Comparison of ENCODE assay signal across 9 cellular contexts in the genomic region with DNA sequence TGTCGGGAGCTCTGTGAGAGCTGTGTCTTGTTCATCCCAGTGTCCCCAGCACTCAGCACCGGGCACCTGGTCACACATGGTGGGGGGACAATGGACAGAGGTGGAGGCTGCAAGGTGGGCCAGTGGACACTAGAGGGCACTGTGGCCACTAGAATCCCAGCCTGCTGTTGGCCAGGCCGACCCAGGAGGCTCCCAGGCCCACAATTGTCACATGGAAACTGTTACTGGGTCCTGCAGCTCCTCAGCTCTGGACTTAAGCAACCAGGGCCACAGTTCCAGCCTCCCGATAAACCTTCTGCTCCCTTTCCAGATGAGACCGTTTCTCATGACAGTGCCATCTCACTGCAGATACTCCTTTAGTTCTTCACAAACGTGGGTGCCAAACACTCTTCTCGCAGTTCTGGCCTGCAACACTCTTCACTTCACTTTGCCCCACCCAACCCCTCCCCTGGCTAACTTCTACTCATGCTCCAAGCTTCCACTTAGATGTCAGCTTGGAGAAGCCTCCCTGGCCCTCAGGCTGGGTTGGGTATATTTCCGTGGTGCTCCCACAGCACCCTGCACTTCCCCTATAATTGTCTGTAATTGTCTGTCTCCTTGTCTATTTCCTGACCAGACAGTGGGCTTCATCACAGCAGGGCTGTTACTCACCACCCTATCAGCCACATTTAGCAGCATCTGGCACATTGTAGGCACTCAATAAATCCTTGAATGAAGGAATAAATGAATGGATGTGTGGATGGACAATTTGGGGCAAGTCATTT. TPM values are rescaled to one million over a fixed set of nuclear protein-coding genes. Genes with fewer than 3 reads are reported as not detected.
DNase-seq lines count a peak whose midpoint lies in the region; ATAC-seq and TF ChIP-seq lines count a peak whose summit lies in the region.
"Had no signal": no experiment of that assay in that cellular context is flagged by ENCODE, and none has a peak within 500 bp of the region (broad histone marks: within the 10 kb centered on the region; RNA-seq: fewer than 3 reads in every experiment).

No MANE protein-coding gene starts in this region.

- H3K9me3 ChIP-seq in RWPE2 (ENCODE audit: severe bottlenecking) (no peaks in the 10 kb centered on the region), cardiac muscle cell (ENCODE audit: low read depth) (no peaks in the 10 kb centered on the region), psoas muscle (no peaks in the 10 kb centered on the region)

- H3K4me1 ChIP-seq in RWPE2 (ENCODE audit: insufficient read depth, poor library complexity, severe bottlenecking) (peaks cover 11% of the 10 kb centered on the region), cardiac muscle cell (ENCODE audit: low read depth) (peaks cover 7% of the 10 kb centered on the region), psoas muscle (peaks cover 19% of the 10 kb centered on the region)

- H3K36me3 Mint-ChIP-seq in activated naive CD4-positive, alpha-beta T cell treated with anti-CD3 and anti-CD28 coated beads, Interleukin-2, amount 50 U/mL, for 72 hours: no peaks in the 10 kb centered on the region

- intact Hi-C loops in psoas muscle (cut with DNase I): loop anchor here (5.0 to 10.0 kb wide), 3 partner anchors 47 to 203 kb away; partner anchors contain the start of genes HSD17B10 (in 1 of the 2) and TSPYL2 (in 1 of the 2)

- ATAC-seq in HG03354 (IDR thresholded peaks at IDR 0.05; ENCODE audit: poor library complexity, severe bottlenecking, unreplicated experiment) (peak; percentile 70), RWPE2 (ENCODE audit: low read depth) (no peak), psoas muscle (peak; percentile 49 to 63 (median 53)), GM19328 (IDR thresholded peaks at IDR 0.05; ENCODE audit: unreplicated experiment) (no peak)
- peak; percentile 59 to 71 for ATAC-seq in activated naive CD4-positive, alpha-beta T cell treated with anti-CD3 and anti-CD28 coated beads, Interleukin-2, amount 50 U/mL, for 72 hours

- no peak overlapping the region for H3K27ac ChIP-seq in RWPE2 (ENCODE audit: poor library complexity, severe bottlenecking)
- H3K27ac ChIP-seq in cardiac muscle cell: no peak overlapping the region
- no peak overlapping the region for H3K27ac ChIP-seq in psoas muscle

- no peak overlapping the region for H3K27ac Mint-ChIP-seq in activated naive CD4-positive, alpha-beta T cell treated with anti-CD3 and anti-CD28 coated beads, Interleukin-2, amount 50 U/mL, for 72 hours

- H3K9me3 Mint-ChIP-seq in activated naive CD4-positive, alpha-beta T cell treated with anti-CD3 and anti-CD28 coated beads, Interleukin-2, amount 50 U/mL, for 72 hours: no peaks in the 10 kb centered on the region
- H3K9me3 Mint-ChIP-seq: central memory CD8-positive, alpha-beta T cell had no signal

- H3K4me3 ChIP-seq in RWPE2 (ENCODE audit: severe bottlenecking) (no peak overlapping the region), cardiac muscle cell (no peak overlapping the region), psoas muscle (no peak overlapping the region)

- TF ChIP-seq CTCF in RWPE2 (IDR thresholded peaks at IDR 0.05; ENCODE audit: poor library complexity, severe bottlenecking) (peak; percentile 72), cardiac muscle cell (IDR thresholded peaks at IDR 0.05; ENCODE audit: low read depth, low read length) (peak; percentile 76), psoas muscle (IDR thresholded peaks at IDR 0.05) (peak; percentile 84)

- WGBS in psoas muscle, 3 donors: 26 to 39% (median 28%) methylated on average over 8 of the region's 8 CpGs

- H3K27me3 ChIP-seq in RWPE2 (ENCODE audit: insufficient read depth, poor library complexity, severe bottlenecking): no peaks in the 10 kb centered on the region
- H3K27me3 ChIP-seq in cardiac muscle cell: no peaks in the 10 kb centered on the region
- H3K27me3 ChIP-seq in psoas muscle (ENCODE audit: insufficient read depth in 3 of 3, low read length in 2 of 3): peaks cover 0 to 6% (median 0%) of the 10 kb centered on the region in 3 donors

- DNase-seq in DMS 273 (lab: John Stamatoyannopoulos, UW; ENCODE audit: unreplicated experiment) (peak; percentile 81), DMS 273 treated with DMSO at 0.1 percent for 48 hours (lab: John Stamatoyannopoulos, UW) (no peak), RWPE2 (ENCODE audit: low spot score) (no peak), cardiac muscle cell (ENCODE audit: low read depth in 1 of 2, low spot score in 1 of 2) (peak; percentile 45 to 66), psoas muscle (peak; percentile 64 to 85)
- DNase-seq in activated naive CD4-positive, alpha-beta T cell treated with anti-CD3 and anti-CD28 coated beads, Interleukin-2, amount 50 U/mL, for 72 hours (ENCODE audit: low spot score in 2 of 2): peak in 1 of 2 donors; percentile 56

- no peaks in the 10 kb centered on the region for H3K36me3 ChIP-seq in RWPE2 (ENCODE audit: low read depth)
- no peaks in the 10 kb centered on the region for H3K36me3 ChIP-seq in cardiac muscle cell
- H3K36me3 ChIP-seq in psoas muscle (ENCODE audit: insufficient read depth in 1 of 2, low read depth in 1 of 2): no peaks in the 10 kb centered on the region

RNA-seq across cellular contexts. Expression of gene IQSEC2, which starts 3.5 kb away (rescaled TPM):
- under 1 TPM in 1 of 2 donors, not detected in 1; 0.58 TPM for total RNA-seq in activated naive CD4-positive, alpha-beta T cell treated with anti-CD3 and anti-CD28 coated beads, Interleukin-2, amount 50 U/mL, for 72 hours
- total RNA-seq in cardiac muscle cell: 35.3 and 37.0 TPM in 2 replicates
- 14.3 and 23.3 TPM in 2 replicates for polyA plus RNA-seq in cardiac muscle cell
- total RNA-seq in psoas muscle: 10 to 100 TPM; 38.8 to 63.8 (median 47.5) TPM
- polyA plus RNA-seq in psoas muscle: 10 to 100 TPM in 2 of 3 donors, 1 to 10 TPM in 1; 8.2 to 41.5 (median 32.3) TPM

RNA-seq across cellular contexts. Expression of gene KDM5C, which starts 59.9 kb away (rescaled TPM):
- 100 to 1,000 TPM; 101 to 110 TPM for total RNA-seq in activated naive CD4-positive, alpha-beta T cell treated with anti-CD3 and anti-CD28 coated beads, Interleukin-2, amount 50 U/mL, for 72 hours
- total RNA-seq in cardiac muscle cell (185 and 187 TPM in 2 replicates), psoas muscle (100 to 1,000 TPM in 2 of 4 donors, 10 to 100 TPM in 2; 62.2 to 119 (median 96.0) TPM)
- polyA plus RNA-seq in cardiac muscle cell (83.0 and 97.6 TPM in 2 replicates), psoas muscle (10 to 100 TPM; 22.4 to 52.9 (median 36.1) TPM)

Comparison
In these comparisons a context has a peak if more than half of its experiments do, and no peak if none do; other contexts are left out.
1. DNase-seq: peak in DMS 273 (single experiment), cardiac muscle cell (2 of 2) and psoas muscle (2 of 2); none in DMS 273 treated with DMSO at 0.1 percent for 48 hours (single experiment) and RWPE2 (single experiment).
2. ATAC-seq: peak in HG03354 (single experiment), activated naive CD4-positive, alpha-beta T cell treated with anti-CD3 and anti-CD28 coated beads, Interleukin-2, amount 50 U/mL, for 72 hours (2 of 2) and psoas muscle (4 of 4); none in RWPE2 (single experiment) and GM19328 (single experiment).
3. RNA of gene IQSEC2, which starts 3.5 kb away (total RNA-seq): 38.8 to 63.8 TPM in psoas muscle and 35.3 to 37.0 TPM in cardiac muscle cell; 0.58 TPM in activated naive CD4-positive, alpha-beta T cell treated with anti-CD3 and anti-CD28 coated beads, Interleukin-2, amount 50 U/mL, for 72 hours; every median in the first group is over 10 times any median in the second.
4. Peak in every context shown above with its lines, with median percentiles within 50 percentile points of each other: CTCF ChIP-seq.